Comparison of ENCODE assay signal across 8 cellular contexts in genomic region chr19:48837081-48837524, GRCh38. TPM values are rescaled to one million over a fixed set of nuclear protein-coding genes. Genes with fewer than 3 reads are reported as not detected.
A peak's percentile ranks its signal among the peaks of the same experiment; 100 is the strongest.
DNase-seq lines count a peak whose midpoint lies in the region; ATAC-seq and TF ChIP-seq lines count a peak whose summit lies in the region.

No MANE protein-coding gene starts in this region.

- H3K4me3 ChIP-seq in epithelial cell of esophagus (ENCODE audit: low read length) = peak overlapping the region; percentile 2

- no peak for TF ChIP-seq CTCF in epithelial cell of esophagus (IDR thresholded peaks at IDR 0.05; ENCODE audit: insufficient read depth, low read depth, low read length, missing control alignments)

- DNase-seq in DMS114 treated with DMSO at 0.1 percent for 48 hours (lab: John Stamatoyannopoulos, UW; ENCODE audit: unreplicated experiment) = peak; percentile 83
- peak; percentile 67 to 73 for DNase-seq in NOMO-1 (lab: John Stamatoyannopoulos, UW; ENCODE audit: unreplicated experiment in 2 of 2)
- DNase-seq in activated T-cell treated with anti-CD3 and anti-CD28 coated beads for 24 hours (ENCODE audit: low read depth) = peak; percentile 76
- DNase-seq in epithelial cell of esophagus (ENCODE audit: low read depth) = peak; percentile 65
- DNase-seq in mucosa of gallbladder (ENCODE audit: low spot score) = peak; percentile 84
- peak; percentile 49 to 64 for DNase-seq in stimulated activated CD8-positive, alpha-beta memory T cell treated with anti-CD3 and anti-CD28 coated beads, Interleukin-4, amount 100 ng/mL, for 4 hours (ENCODE audit: low read depth in 2 of 2, low spot score in 1 of 2)

- ATAC-seq in HG02759 (IDR thresholded peaks at IDR 0.05; ENCODE audit: unreplicated experiment) = peak; percentile 64
- no peak for ATAC-seq in HG02870 (IDR thresholded peaks at IDR 0.05; ENCODE audit: unreplicated experiment)

RNA-seq across cellular contexts. Expression of gene HSD17B14, which starts 0.8 kb away (rescaled TPM):
- 10.6 TPM for total RNA-seq in mucosa of gallbladder

RNA-seq across cellular contexts. Expression of gene BCAT2, which starts 26.3 kb away (rescaled TPM):
- 56.3 TPM for total RNA-seq in mucosa of gallbladder

RNA-seq across cellular contexts. Expression of gene PLEKHA4, which starts 31.3 kb away (rescaled TPM):
- 18.9 TPM for total RNA-seq in mucosa of gallbladder

RNA-seq across cellular contexts. Expression of gene PPP1R15A, which starts 35.1 kb away (rescaled TPM):
- total RNA-seq in mucosa of gallbladder = 42.7 TPM
